ENCODE assay signal across 25 cellular contexts in genomic region chr2:27621524-27621923, GRCh38. TPM values are rescaled to one million over a fixed set of nuclear protein-coding genes. Genes with fewer than 3 reads are reported as not detected.
DNase-seq lines count a peak whose midpoint lies in the region; ATAC-seq and TF ChIP-seq lines count a peak whose summit lies in the region.
"Had no signal": no experiment of that assay in that cellular context is flagged by ENCODE, and none has a peak within 500 bp of the region (broad histone marks: within the 10 kb centered on the region; RNA-seq: fewer than 3 reads in every experiment).

No MANE protein-coding gene starts in this region.

- H3K4me3 ChIP-seq in OCI-LY1 (ENCODE audit: low read depth, low read length, poor library complexity, severe bottlenecking) (no peak overlapping the region), cardiac fibroblast (replicated peaks in 1 of 2; ENCODE audit: low read depth in 2 of 2, low read length in 2 of 2) (no peak overlapping the region), mesendoderm (ENCODE audit: low read length) (no peak overlapping the region), uterus (no peak overlapping the region)
- H3K4me3 ChIP-seq: heart left ventricle, left ventricle myocardium inferior, MG63, skin epidermis, thyroid gland had no signal

- no peak overlapping the region for H2AFZ ChIP-seq in OCI-LY1 (ENCODE audit: low read length)

- ATAC-seq in HG03196 (IDR thresholded peaks at IDR 0.05; ENCODE audit: unreplicated experiment) (no peak), GM21619 (IDR thresholded peaks at IDR 0.05; ENCODE audit: unreplicated experiment) (no peak)
- ATAC-seq: heart left ventricle had no signal

- H4K20me1 ChIP-seq in OCI-LY1 (ENCODE audit: insufficient read depth, low read length) = no peaks in the 10 kb centered on the region

- H3K79me2 ChIP-seq in OCI-LY1 (ENCODE audit: insufficient read depth, low read length) = no peaks in the 10 kb centered on the region
- H3K79me2 ChIP-seq in mesendoderm (ENCODE audit: control insufficient read depth, insufficient read depth, low read length) = no peaks in the 10 kb centered on the region

- no peak overlapping the region for H3K18ac ChIP-seq in mesendoderm (ENCODE audit: low read length)

- H2BK120ac ChIP-seq in mesendoderm (ENCODE audit: low read depth, low read length) = no peak overlapping the region

- no peak overlapping the region for H4K5ac ChIP-seq in mesendoderm (ENCODE audit: low read length)

- no CpG with 5 or more reads among the region's 1 CpG for WGBS in mesendoderm (ENCODE audit: extremely low coverage, insufficient coverage, low lambda C conversion rate)

- no peak overlapping the region for H2BK15ac ChIP-seq in mesendoderm (replicated peaks; ENCODE audit: low read depth)

- no peaks in the 10 kb centered on the region for H3K4me1 ChIP-seq in OCI-LY1 (ENCODE audit: insufficient read depth, low read length, severe bottlenecking)
- H3K4me1 ChIP-seq in mesendoderm (ENCODE audit: control insufficient read depth, low read depth, low read length) = no peaks in the 10 kb centered on the region
- H3K4me1 ChIP-seq in uterus = no peaks in the 10 kb centered on the region

- no peaks in the 10 kb centered on the region for H3F3A ChIP-seq in OCI-LY1 (ENCODE audit: insufficient read depth, low read length)

- no peak overlapping the region for H3K56ac ChIP-seq in mesendoderm (ENCODE audit: low read length)

- H3K4me2 ChIP-seq in OCI-LY1 (ENCODE audit: low read length) (no peak overlapping the region), mesendoderm (ENCODE audit: low read length) (no peak overlapping the region)

- H3K9me3 ChIP-seq in OCI-LY1 (ENCODE audit: low read length) (no peaks in the 10 kb centered on the region), uterus (no peaks in the 10 kb centered on the region)
- H3K9me3 ChIP-seq: heart left ventricle, left ventricle myocardium inferior, MG63, thyroid gland had no signal

- intact Hi-C loops in uterus (cut with DNase I; ENCODE audit: low total_unique reads) = no loop called here

- peaks cover 72% of the 10 kb centered on the region for H3K36me3 ChIP-seq in OCI-LY1 (ENCODE audit: insufficient read depth, low read length)
- H3K36me3 ChIP-seq in mesendoderm (ENCODE audit: control insufficient read depth, insufficient read depth, low read length) = peaks cover 4% of the 10 kb centered on the region
- no peaks in the 10 kb centered on the region for H3K36me3 ChIP-seq in uterus

- H3K4ac ChIP-seq in mesendoderm (ENCODE audit: low read depth, low read length) = no peak overlapping the region

- DNase-seq in ELF-1 (ENCODE audit: low read depth, low spot score) = peak; percentile 18
- no peak for DNase-seq in cardiac fibroblast (ENCODE audit: low read depth in 2 of 2)
- DNase-seq in mesendoderm = peak; percentile 48
- no peak for DNase-seq in uterus
- DNase-seq: activated B cell treated with CpG ODN at 0.5 μM for 24 hours; activated CD4-positive, alpha-beta memory T cell treated with anti-CD3 and anti-CD28 coated beads, Interleukin-2, amount 10 ng/mL, durations not matched to agents 7 days and 5 days; activated T-cell treated with anti-CD3 and anti-CD28 coated beads for 4 hours; aorta; CD8-positive, alpha-beta memory T cell; DMS79; heart left ventricle; left ventricle myocardium inferior; MG63; NCI-H1436 treated with DMSO at 0.1 percent for 48 hours; NCI-H526; OCI-M1; SHP77; stimulated activated CD4-positive, alpha-beta T cell treated with anti-CD3 and anti-CD28 coated beads, Interleukin-2, amount 100 ng/mL, for 24 hours; stimulated activated naive CD4-positive, alpha-beta T cell treated with Interleukin-2 at 50 U/mL for 16 hours; T-helper 2 cell; thyroid gland had no signal

- no peak overlapping the region for H2AK5ac ChIP-seq in mesendoderm (ENCODE audit: low read length)

- H3K27ac ChIP-seq in OCI-LY1 (ENCODE audit: low read depth, low read length, poor library complexity, severe bottlenecking) = no peak overlapping the region
- H3K27ac ChIP-seq in mesendoderm (ENCODE audit: low read depth, low read length) = no peak overlapping the region
- H3K27ac ChIP-seq in uterus = no peak overlapping the region
- H3K27ac ChIP-seq: heart left ventricle, left ventricle myocardium inferior, skin epidermis, thyroid gland had no signal

- H2BK5ac ChIP-seq in mesendoderm (ENCODE audit: low read length) = no peak overlapping the region

- H3K27me3 ChIP-seq in OCI-LY1 (ENCODE audit: insufficient read depth, low read length) (no peaks in the 10 kb centered on the region), mesendoderm (ENCODE audit: insufficient read depth, low read length, poor library complexity) (no peaks in the 10 kb centered on the region), uterus (no peaks in the 10 kb centered on the region)
- H3K27me3 ChIP-seq: heart left ventricle, MG63, thyroid gland had no signal

- no peak overlapping the region for H3K23ac ChIP-seq in mesendoderm (ENCODE audit: low read length)

- H3K79me1 ChIP-seq in mesendoderm (ENCODE audit: low read length) = no peaks in the 10 kb centered on the region

- no peak overlapping the region for H3K9ac ChIP-seq in OCI-LY1 (ENCODE audit: low read length)
- no peak overlapping the region for H3K9ac ChIP-seq in mesendoderm (ENCODE audit: low read length)

- TF ChIP-seq CTCF in OCI-LY1 (IDR thresholded peaks at IDR 0.05; ENCODE audit: low read length) (peak; percentile 7; the same call in 1 of the 2 replicates), cardiac fibroblast (IDR thresholded peaks at IDR 0.05; ENCODE audit: low read depth, low read length) (peak; percentile 8), uterus (IDR thresholded peaks at IDR 0.05) (no peak)

- no peak overlapping the region for H4K8ac ChIP-seq in mesendoderm (ENCODE audit: low read depth, low read length)

- H3K9me2 ChIP-seq in OCI-LY1 (ENCODE audit: low read depth, low read length) = no peaks in the 10 kb centered on the region

- no peak for TF ChIP-seq POLR2A in uterus (IDR thresholded peaks at IDR 0.05)

RNA-seq across cellular contexts. Expression of gene CCDC121, which starts 7.3 kb away (rescaled TPM):
- polyA plus RNA-seq in mesendoderm (2013, experiment 1 of 2) = 1.9 TPM
- 1.7 TPM for polyA plus RNA-seq in mesendoderm (2013, experiment 2 of 2)
- 10 to 100 TPM in 1 of 4 donors, 1 to 10 TPM in 3; 3.5 to 12.3 (median 7.3) TPM for total RNA-seq in uterus

RNA-seq across cellular contexts. Expression of gene GPN1, which starts 7.3 kb away (rescaled TPM):
- 42.1 TPM for polyA plus RNA-seq in mesendoderm (2013, experiment 1 of 2)
- polyA plus RNA-seq in mesendoderm (2013, experiment 2 of 2) = 42.1 TPM
- 10 to 100 TPM; 13.3 to 38.6 (median 19.7) TPM for total RNA-seq in uterus

RNA-seq across cellular contexts. Expression of gene ZNF512, which starts 38.7 kb away (rescaled TPM):
- polyA plus RNA-seq in mesendoderm (2013, experiment 1 of 2) = 25.1 TPM
- polyA plus RNA-seq in mesendoderm (2013, experiment 2 of 2) = 26.0 TPM
- 10 to 100 TPM; 17.9 to 82.9 (median 42.6) TPM for total RNA-seq in uterus

RNA-seq across cellular contexts. Expression of gene SUPT7L, which starts 41.9 kb away (rescaled TPM):
- 24.1 TPM for polyA plus RNA-seq in mesendoderm (2013, experiment 1 of 2)
- 23.7 TPM for polyA plus RNA-seq in mesendoderm (2013, experiment 2 of 2)
- total RNA-seq in uterus = 10 to 100 TPM; 11.8 to 31.2 (median 20.2) TPM

RNA-seq across cellular contexts. Expression of gene SLC4A1AP, which starts 42.2 kb away (rescaled TPM):
- 23.9 TPM for polyA plus RNA-seq in mesendoderm (2013, experiment 1 of 2)
- polyA plus RNA-seq in mesendoderm (2013, experiment 2 of 2) = 24.8 TPM
- total RNA-seq in uterus = 10 to 100 TPM; 15.0 to 23.8 (median 23.1) TPM

Comparison
In these comparisons a context has a peak if more than half of its experiments do, and no peak if none do; other contexts are left out.
1. DNase-seq: peak in ELF-1 (single experiment) and mesendoderm (single experiment); none in cardiac fibroblast (0 of 2) and uterus (0 of 2).
2. CTCF ChIP-seq: peak in OCI-LY1 (single experiment) and cardiac fibroblast (single experiment); none in uterus (0 of 4).